12 cellular contexts compared by ENCODE assay signal in the genomic region with DNA sequence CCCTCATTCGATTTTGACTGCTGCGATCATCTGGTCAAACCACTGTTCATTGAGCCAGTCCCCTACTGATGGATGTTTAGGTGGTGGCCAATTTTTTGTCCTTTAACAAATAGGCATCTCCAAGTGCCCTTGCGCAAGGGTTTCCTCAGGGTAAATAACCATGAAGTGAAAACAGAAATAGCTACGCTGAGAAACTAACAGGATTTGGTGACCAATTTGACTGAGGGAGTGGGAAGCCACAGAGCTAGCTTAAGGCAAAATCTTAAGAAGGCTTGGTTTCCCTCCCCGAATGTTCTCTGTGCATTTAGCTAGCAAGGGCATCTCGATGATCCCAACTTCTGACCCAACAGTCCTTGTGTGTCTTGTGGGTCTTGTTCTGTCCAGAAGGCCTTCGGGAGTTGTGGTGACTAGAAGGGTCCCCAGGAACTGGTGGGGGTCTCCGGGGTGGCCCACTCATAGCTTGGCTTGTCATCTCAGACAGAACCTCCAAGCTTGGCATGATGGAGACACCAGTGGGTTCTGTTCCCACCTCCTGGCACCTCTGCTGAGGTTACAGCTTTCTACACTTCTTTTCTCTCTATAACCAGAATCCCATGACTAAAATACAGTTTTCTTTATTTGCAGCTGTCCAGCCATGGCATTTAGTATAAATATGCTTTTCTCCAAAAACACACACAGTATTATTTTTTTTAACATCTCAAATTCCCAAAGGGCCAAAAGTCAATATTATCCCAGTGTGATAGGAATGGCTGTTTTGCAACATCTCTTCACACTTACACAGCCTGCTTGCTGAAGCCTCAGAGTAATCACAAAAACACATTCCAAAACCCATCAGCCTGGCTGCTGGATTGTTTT.
DNase-seq lines count a peak whose midpoint lies in the region; ATAC-seq and TF ChIP-seq lines count a peak whose summit lies in the region.
"Had no signal": no experiment of that assay in that cellular context is flagged by ENCODE, and none has a peak within 500 bp of the region (broad histone marks: within the 10 kb centered on the region; RNA-seq: fewer than 3 reads in every experiment).

No MANE protein-coding gene starts in this region.

- peaks cover 26 to 61% of the 10 kb centered on the region in 2 donors for H3K4me1 Mint-ChIP-seq in natural killer cell treated with Interleukin-12 subunit alpha and Interleukin-12 subunit beta and Interleukin-15 and Interleukin-18, amount 100 ng/mL, for 72 hours (ENCODE audit: low read depth in 2 of 2)
- peaks cover 34 to 41% of the 10 kb centered on the region in 2 donors for H3K4me1 Mint-ChIP-seq in natural killer cell
- H3K4me1 Mint-ChIP-seq in activated T-helper 2 cell treated with anti-CD3 and anti-CD28 coated beads, Interferon-gamma antibody, Interleukin-2, Interleukin-4, amounts not matched to agents 10 μg/mL and 5 μg/mL and 100 μg/mL, durations not matched to agents 14 hours and 24 hours and 36 hours (ENCODE audit: low read depth) = peaks cover 70% of the 10 kb centered on the region

- peak in 1 of 2 donors; percentile 32 for ATAC-seq in natural killer cell treated with Interleukin-12 subunit alpha and Interleukin-12 subunit beta and Interleukin-15 and Interleukin-18, amount 100 ng/mL, for 72 hours
- no peak for ATAC-seq in natural killer cell
- peak; percentile 41 to 57 for ATAC-seq in right cardiac atrium
- ATAC-seq in HG02970 (IDR thresholded peaks at IDR 0.05; ENCODE audit: low FRiP score, unreplicated experiment) = no peak
- ATAC-seq in HG03196 (IDR thresholded peaks at IDR 0.05; ENCODE audit: unreplicated experiment) = no peak
- ATAC-seq: Panc1 had no signal

- WGBS in right cardiac atrium = 83% methylated on average over 8 of the region's 8 CpGs

- H3K36me3 Mint-ChIP-seq in natural killer cell treated with Interleukin-12 subunit alpha and Interleukin-12 subunit beta and Interleukin-15 and Interleukin-18, amount 100 ng/mL, for 72 hours = no peaks in the 10 kb centered on the region
- H3K36me3 Mint-ChIP-seq in natural killer cell = no peaks in the 10 kb centered on the region
- peaks cover 40% of the 10 kb centered on the region for H3K36me3 Mint-ChIP-seq in activated T-helper 2 cell treated with anti-CD3 and anti-CD28 coated beads, Interferon-gamma antibody, Interleukin-2, Interleukin-4, amounts not matched to agents 10 μg/mL and 5 μg/mL and 100 μg/mL, durations not matched to agents 14 hours and 24 hours and 36 hours (ENCODE audit: low read depth)

- DNase-seq in natural killer cell treated with Interleukin-12 subunit alpha and Interleukin-12 subunit beta and Interleukin-15 and Interleukin-18, amount 100 ng/mL, for 72 hours (ENCODE audit: low spot score) = no peak
- no peak for DNase-seq in natural killer cell
- no peak for DNase-seq in activated T-helper 2 cell treated with anti-CD3 and anti-CD28 coated beads, Interferon-gamma antibody, Interleukin-2, Interleukin-4, amounts not matched to agents 10 μg/mL and 5 μg/mL and 100 μg/mL, durations not matched to agents 14 hours and 24 hours and 36 hours (ENCODE audit: low spot score)
- no peak for DNase-seq in right cardiac atrium
- DNase-seq in NK-92 treated with Interleukin-12 subunit alpha and Interleukin-12 subunit beta, amount 100 ng/mL, for 24 hours (lab: John Stamatoyannopoulos, UW) = no peak
- no peak for DNase-seq in head of caudate nucleus
- DNase-seq: NCI-H1092 treated with DMSO at 0.1 percent for 48 hours had no signal

- peaks cover 26% of the 10 kb centered on the region for H3K4me1 ChIP-seq in right cardiac atrium (ENCODE audit: control insufficient read depth, insufficient read depth, low read length)

- no peak for TF ChIP-seq CTCF in natural killer cell (IDR thresholded peaks at IDR 0.05)

- H3K27ac ChIP-seq in right cardiac atrium (ENCODE audit: low read length) = peak overlapping the region; percentile 78
- H3K27ac ChIP-seq: cardiac muscle cell had no signal

- no peaks in the 10 kb centered on the region for H3K9me3 Mint-ChIP-seq in natural killer cell treated with Interleukin-12 subunit alpha and Interleukin-12 subunit beta and Interleukin-15 and Interleukin-18, amount 100 ng/mL, for 72 hours
- no peaks in the 10 kb centered on the region for H3K9me3 Mint-ChIP-seq in natural killer cell
- H3K9me3 Mint-ChIP-seq in activated T-helper 2 cell treated with anti-CD3 and anti-CD28 coated beads, Interferon-gamma antibody, Interleukin-2, Interleukin-4, amounts not matched to agents 10 μg/mL and 5 μg/mL and 100 μg/mL, durations not matched to agents 14 hours and 24 hours and 36 hours = no peaks in the 10 kb centered on the region
- H3K9me3 Mint-ChIP-seq: CD14-positive monocyte had no signal

- no peaks in the 10 kb centered on the region for H3K27me3 Mint-ChIP-seq in natural killer cell treated with Interleukin-12 subunit alpha and Interleukin-12 subunit beta and Interleukin-15 and Interleukin-18, amount 100 ng/mL, for 72 hours
- H3K27me3 Mint-ChIP-seq in natural killer cell (ENCODE audit: low read depth in 2 of 2) = no peaks in the 10 kb centered on the region
- H3K27me3 Mint-ChIP-seq in activated T-helper 2 cell treated with anti-CD3 and anti-CD28 coated beads, Interferon-gamma antibody, Interleukin-2, Interleukin-4, amounts not matched to agents 10 μg/mL and 5 μg/mL and 100 μg/mL, durations not matched to agents 14 hours and 24 hours and 36 hours (ENCODE audit: low read depth) = no peaks in the 10 kb centered on the region

- no peak overlapping the region for H3K4me3 ChIP-seq in right cardiac atrium (ENCODE audit: low read length)
- H3K4me3 ChIP-seq: cardiac muscle cell had no signal

- H3K27ac Mint-ChIP-seq in natural killer cell treated with Interleukin-12 subunit alpha and Interleukin-12 subunit beta and Interleukin-15 and Interleukin-18, amount 100 ng/mL, for 72 hours = peak overlapping the region; percentile 49 to 89
- no peak overlapping the region for H3K27ac Mint-ChIP-seq in natural killer cell
- peak overlapping the region; percentile 96 for H3K27ac Mint-ChIP-seq in activated T-helper 2 cell treated with anti-CD3 and anti-CD28 coated beads, Interferon-gamma antibody, Interleukin-2, Interleukin-4, amounts not matched to agents 10 μg/mL and 5 μg/mL and 100 μg/mL, durations not matched to agents 14 hours and 24 hours and 36 hours

- intact Hi-C loops in natural killer cell (cut with micrococcal nuclease) (no loop called here), right cardiac atrium (cut with DNase I) (loop anchor here in 1 of 4 donors (10.0 kb wide), 1 partner anchor 116 kb away; a partner anchor contains a TSS), head of caudate nucleus (cut with DNase I) (no loop called here)
- intact Hi-C loops in activated T-helper 2 cell treated with anti-CD3 and anti-CD28 coated beads, Interferon-gamma antibody, Interleukin-2, Interleukin-4, amounts not matched to agents 10 μg/mL and 5 μg/mL and 100 μg/mL, durations not matched to agents 14 hours and 24 hours and 36 hours (cut with micrococcal nuclease) = loop anchor here (2.0 kb wide), 1 partner anchor 16 kb away; no protein-coding TSS in a partner anchor

- H3K27me3 ChIP-seq in right cardiac atrium (ENCODE audit: control insufficient read depth, insufficient read depth) = no peaks in the 10 kb centered on the region
- H3K27me3 ChIP-seq: cardiac muscle cell had no signal

- no peak overlapping the region for H3K4me3 Mint-ChIP-seq in natural killer cell treated with Interleukin-12 subunit alpha and Interleukin-12 subunit beta and Interleukin-15 and Interleukin-18, amount 100 ng/mL, for 72 hours
- no peak overlapping the region for H3K4me3 Mint-ChIP-seq in natural killer cell
- peak overlapping the region; percentile 18 for H3K4me3 Mint-ChIP-seq in activated T-helper 2 cell treated with anti-CD3 and anti-CD28 coated beads, Interferon-gamma antibody, Interleukin-2, Interleukin-4, amounts not matched to agents 10 μg/mL and 5 μg/mL and 100 μg/mL, durations not matched to agents 14 hours and 24 hours and 36 hours (ENCODE audit: low read depth)
- H3K4me3 Mint-ChIP-seq: CD14-positive monocyte had no signal

- no peaks in the 10 kb centered on the region for H3K9me3 ChIP-seq in right cardiac atrium (ENCODE audit: control insufficient read depth, low read length)

Comparison
In these comparisons a context has a peak if more than half of its experiments do, and no peak if none do; other contexts are left out.
1. H3K27ac Mint-ChIP-seq: peak in natural killer cell treated with Interleukin-12 subunit alpha and Interleukin-12 subunit beta and Interleukin-15 and Interleukin-18, amount 100 ng/mL, for 72 hours (2 of 2) and activated T-helper 2 cell treated with anti-CD3 and anti-CD28 coated beads, Interferon-gamma antibody, Interleukin-2, Interleukin-4, amounts not matched to agents 10 μg/mL and 5 μg/mL and 100 μg/mL, durations not matched to agents 14 hours and 24 hours and 36 hours (single experiment); none in natural killer cell (0 of 2).
2. ATAC-seq: peak in right cardiac atrium (2 of 2); none in natural killer cell (0 of 3), HG02970 (single experiment) and HG03196 (single experiment).